In genomic region chr22:37559521-37559900, GRCh38 we compare ENCODE assay signal across 9 cellular contexts. TPM values are rescaled to one million over a fixed set of nuclear protein-coding genes. Genes with fewer than 3 reads are reported as not detected.
DNase-seq lines count a peak whose midpoint lies in the region; ATAC-seq and TF ChIP-seq lines count a peak whose summit lies in the region.
"Had no signal": no experiment of that assay in that cellular context is flagged by ENCODE, and none has a peak within 500 bp of the region (broad histone marks: within the 10 kb centered on the region; RNA-seq: fewer than 3 reads in every experiment).

No MANE protein-coding gene starts in this region.

- H3K27me3 Mint-ChIP-seq in CD14-positive monocyte (ENCODE audit: low read depth in 3 of 3) (peaks cover 66 to 77% (median 70%) of the 10 kb centered on the region in 3 donors), progenitor cell of endocrine pancreas (no peaks in the 10 kb centered on the region)

- H3K36me3 Mint-ChIP-seq in CD14-positive monocyte (peaks cover 10 to 17% of the 10 kb centered on the region in 2 donors), progenitor cell of endocrine pancreas (ENCODE audit: insufficient read depth) (peaks cover 4% of the 10 kb centered on the region)

- WGBS in gastroesophageal sphincter (ENCODE audit: low coverage in 1 of 2), 2 donors = 77% methylated on average over 3 of the region's 6 CpGs; no CpG with 5 or more reads in 1 of the 2 donors

- peaks cover 0 to 51% (median 27%) of the 10 kb centered on the region in 3 donors for H3K4me1 ChIP-seq in gastroesophageal sphincter

- DNase-seq in CD14-positive monocyte (ENCODE audit: low spot score) (no peak), progenitor cell of endocrine pancreas (ENCODE audit: low spot score, unreplicated experiment) (no peak)
- DNase-seq in activated effector memory CD4-positive, alpha-beta T cell treated with anti-CD3 and anti-CD28 coated beads, Interleukin-2, amount 50 U/mL, for 16 hours = no peak
- DNase-seq: NCI-H774 had no signal

- no peak overlapping the region for H3K27ac Mint-ChIP-seq in CD14-positive monocyte
- peak overlapping the region; percentile 71 for H3K27ac Mint-ChIP-seq in progenitor cell of endocrine pancreas

- H3K4me1 Mint-ChIP-seq in CD14-positive monocyte (peaks cover 39% of the 10 kb centered on the region), progenitor cell of endocrine pancreas (ENCODE audit: low read depth) (peaks cover 46% of the 10 kb centered on the region)

- TF ChIP-seq EP300 in gastroesophageal sphincter (IDR thresholded peaks at IDR 0.05) = no peak

- H3K36me3 ChIP-seq in gastroesophageal sphincter = no peaks in the 10 kb centered on the region

- H3K27ac ChIP-seq in VCaP = peak overlapping the region; percentile 65
- peak overlapping the region; percentile 62 to 99 (median 92) for H3K27ac ChIP-seq in gastroesophageal sphincter

- peak overlapping the region; percentile 65 for H3K4me3 Mint-ChIP-seq in CD14-positive monocyte
- peak overlapping the region; percentile 71 for H3K4me3 Mint-ChIP-seq in progenitor cell of endocrine pancreas (ENCODE audit: low read depth)

- H3K4me3 ChIP-seq in gastroesophageal sphincter = peak overlapping the region; percentile 23 to 73

- H3K27me3 ChIP-seq in gastroesophageal sphincter = peaks cover 31% of the 10 kb centered on the region

- no peak for ATAC-seq in gastroesophageal sphincter
- ATAC-seq in GM18907 (IDR thresholded peaks at IDR 0.05; ENCODE audit: unreplicated experiment) = no peak
- no peak for ATAC-seq in GM19023 (IDR thresholded peaks at IDR 0.05; ENCODE audit: unreplicated experiment)
- no peak for ATAC-seq in HG03521 (IDR thresholded peaks at IDR 0.05; ENCODE audit: unreplicated experiment)

- peaks cover 0 to 16% (median 3%) of the 10 kb centered on the region in 7 donors for H3K9me3 Mint-ChIP-seq in CD14-positive monocyte
- H3K9me3 Mint-ChIP-seq in progenitor cell of endocrine pancreas (ENCODE audit: low read depth) = no peaks in the 10 kb centered on the region

- TF ChIP-seq CTCF in CD14-positive monocyte (IDR thresholded peaks at IDR 0.05) = no peak
- no peak for TF ChIP-seq CTCF in VCaP (conservative IDR thresholded peaks at IDR 0.05)
- TF ChIP-seq CTCF in gastroesophageal sphincter (IDR thresholded peaks at IDR 0.05) = no peak
- no peak for TF ChIP-seq CTCF in progenitor cell of endocrine pancreas (IDR thresholded peaks at IDR 0.05; ENCODE audit: unreplicated experiment)

- no peak for TF ChIP-seq POLR2A in gastroesophageal sphincter (IDR thresholded peaks at IDR 0.05)

- intact Hi-C loops in CD14-positive monocyte (cut with micrococcal nuclease) = no loop called here

- no peaks in the 10 kb centered on the region for H3K9me3 ChIP-seq in gastroesophageal sphincter

RNA-seq across cellular contexts. Expression of gene CDC42EP1, which starts 0.8 kb away (rescaled TPM):
- polyA plus RNA-seq in CD14-positive monocyte = 1 to 10 TPM; 5.9 to 8.5 TPM
- total RNA-seq in gastroesophageal sphincter (10 to 100 TPM; 19.0 to 37.7 (median 27.4) TPM), progenitor cell of endocrine pancreas (52.6 TPM in 2 replicates)

RNA-seq across cellular contexts. Expression of gene LGALS2, which starts 20.4 kb away (rescaled TPM):
- polyA plus RNA-seq in CD14-positive monocyte = 100 to 1,000 TPM; 654 to 878 TPM
- total RNA-seq in gastroesophageal sphincter = not detected
- 2.7 and 4.3 TPM in 2 replicates for total RNA-seq in progenitor cell of endocrine pancreas

RNA-seq across cellular contexts. Expression of gene CARD10, which starts 40.3 kb away (rescaled TPM):
- not detected for polyA plus RNA-seq in CD14-positive monocyte
- total RNA-seq in gastroesophageal sphincter (10 to 100 TPM in 2 of 4 donors, 1 to 10 TPM in 2; 4.0 to 14.0 (median 9.9) TPM), progenitor cell of endocrine pancreas (44.1 and 46.7 TPM in 2 replicates)

RNA-seq across cellular contexts. Expression of gene GGA1, which starts 49.1 kb away (rescaled TPM):
- polyA plus RNA-seq in CD14-positive monocyte = 10 to 100 TPM; 19.8 to 24.8 TPM
- total RNA-seq in gastroesophageal sphincter (10 to 100 TPM; 37.8 to 46.5 (median 39.1) TPM), progenitor cell of endocrine pancreas (121 and 132 TPM in 2 replicates)
